9 cellular contexts compared by ENCODE assay signal in genomic region chr9:122005597-122005996, GRCh38.
DNase-seq lines count a peak whose midpoint lies in the region; ATAC-seq and TF ChIP-seq lines count a peak whose summit lies in the region.
"Had no signal": no experiment of that assay in that cellular context is flagged by ENCODE, and none has a peak within 500 bp of the region (broad histone marks: within the 10 kb centered on the region; RNA-seq: fewer than 3 reads in every experiment).

No MANE protein-coding gene starts in this region.

- H3K27ac ChIP-seq in PC-9: no peak overlapping the region

- peak; percentile 67 for ATAC-seq in esophagus mucosa
- no peak for ATAC-seq in GM18870 (IDR thresholded peaks at IDR 0.05; ENCODE audit: unreplicated experiment)

- H3K4me2 ChIP-seq in PC-9: no peak overlapping the region

- H3K36me3 ChIP-seq in PC-9 (ENCODE audit: low read depth): no peaks in the 10 kb centered on the region

- CTCF ChIA-PET in PC-9 (lab: Charles Lee): interaction anchor here (0.5 to 0.6 kb wide), 2 partner anchors 86 to 355 kb away, joined by 4 to 7 read pairs; no protein-coding TSS in a partner anchor

- POLR2A ChIA-PET in PC-9 (lab: Charles Lee; ENCODE audit: unreplicated experiment): no interaction called here

- no TSS peak for BruUV-seq in PC-9 (replicated peaks; lab: Mats Ljungman, UMichigan)

- H3K9me2 ChIP-seq in PC-9 (ENCODE audit: insufficient read depth): no peaks in the 10 kb centered on the region

- H3K4me1 ChIP-seq in PC-9 (replicated peaks; ENCODE audit: insufficient read depth): no peaks in the 10 kb centered on the region

- no peaks in the 10 kb centered on the region for H3K27me3 ChIP-seq in PC-9 (ENCODE audit: insufficient read depth, low read depth)

- intact Hi-C loops in PC-9 (cut with micrococcal nuclease; ENCODE audit: unreplicated experiment): loop anchor here (5.0 kb wide), 1 partner anchor 458 kb away; no protein-coding TSS in a partner anchor

- H4K20me1 ChIP-seq in PC-9 (ENCODE audit: insufficient read depth): no peaks in the 10 kb centered on the region

- TF ChIP-seq CTCF in PC-9 (conservative IDR thresholded peaks at IDR 0.05): peak; percentile 64

- no peaks in the 10 kb centered on the region for H3K79me2 ChIP-seq in PC-9 (ENCODE audit: low read depth)

- peak; percentile 52 for DNase-seq in NCI-H82 (lab: John Stamatoyannopoulos, UW)
- no peak for DNase-seq in NCI-H82 treated with DMSO at 0.1 percent for 48 hours (lab: John Stamatoyannopoulos, UW; ENCODE audit: unreplicated experiment)
- peak in 1 of 2 experiments; percentile 43 for DNase-seq in PC-9
- peak; percentile 32 for DNase-seq in renal cortical epithelial cell (ENCODE audit: low read depth)
- no peak for DNase-seq in DMS79 (lab: John Stamatoyannopoulos, UW)
- DNase-seq in H4 (ENCODE audit: low spot score): no peak
- DNase-seq: CD4-positive, CD25-positive, alpha-beta regulatory T cell had no signal

- H3F3A ChIP-seq in PC-9 (ENCODE audit: insufficient read depth, low read depth): no peaks in the 10 kb centered on the region

- no peaks in the 10 kb centered on the region for H3K9me3 ChIP-seq in PC-9 (ENCODE audit: insufficient read depth, low read depth)

- no peak overlapping the region for H3K4me3 ChIP-seq in PC-9

- H2AFZ ChIP-seq in PC-9: no peak overlapping the region

Comparison
In these comparisons a context has a peak if more than half of its experiments do, and no peak if none do; other contexts are left out.
1. DNase-seq: peak in NCI-H82 (single experiment) and renal cortical epithelial cell (single experiment); none in NCI-H82 treated with DMSO at 0.1 percent for 48 hours (single experiment), DMS79 (single experiment) and H4 (single experiment).